Comparison of ENCODE assay signal across 8 cellular contexts in the genomic region with DNA sequence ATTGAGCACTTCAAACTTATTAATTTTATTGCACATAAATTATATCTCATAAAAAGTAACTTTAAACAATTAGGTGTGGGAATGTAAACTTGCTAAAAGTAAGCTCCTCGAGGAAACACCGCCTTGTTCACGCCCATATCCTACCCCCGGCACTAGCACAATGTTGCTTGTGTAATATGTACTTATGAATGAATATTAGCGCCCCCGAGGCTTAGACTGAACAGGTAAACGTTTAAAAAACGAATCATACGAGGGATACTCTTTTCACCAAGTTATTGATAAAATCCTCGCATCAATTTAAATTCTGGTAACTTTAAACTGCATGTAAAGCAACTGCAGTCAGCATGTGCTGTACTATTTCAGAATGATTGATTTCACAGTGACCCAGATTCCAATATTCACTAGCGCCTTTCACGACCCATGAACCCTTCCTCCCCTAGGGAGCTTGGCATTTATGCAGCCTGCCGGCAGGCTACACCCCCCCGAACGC. TPM values are rescaled to one million over a fixed set of nuclear protein-coding genes. Genes with fewer than 3 reads are reported as not detected.
DNase-seq lines count a peak whose midpoint lies in the region; ATAC-seq and TF ChIP-seq lines count a peak whose summit lies in the region.

No MANE protein-coding gene starts in this region.

- H3K9me3 ChIP-seq in body of pancreas (no peaks in the 10 kb centered on the region), left lung (no peaks in the 10 kb centered on the region), tibial artery (no peaks in the 10 kb centered on the region)

- H3K27ac ChIP-seq in body of pancreas (peak overlapping the region; percentile 82 to 89 (median 84)), left lung (peak overlapping the region; percentile 93 to 97), tibial artery (peak overlapping the region; percentile 79 to 85)

- no peak for DNase-seq in activated CD4-positive, CD25-positive, alpha-beta regulatory T cell treated with anti-CD3 and anti-CD28 coated beads, Interleukin-2, amount 50 U/mL, for 72 hours
- peak; percentile 6 for DNase-seq in NCI-H226
- peak in 1 of 4 donors; percentile 13 for DNase-seq in body of pancreas
- no peak for DNase-seq in left lung
- DNase-seq in tibial artery = no peak
- DNase-seq in activated CD8-positive, alpha-beta memory T cell treated with anti-CD3 and anti-CD28 coated beads for 24 hours = no peak

- 1% methylated on average over 15 of the region's 15 CpGs for WGBS in body of pancreas, 2 donors

- intact Hi-C loops in body of pancreas (cut with DNase I) (no loop called here), left lung (cut with DNase I) (no loop called here), tibial artery (cut with DNase I; ENCODE audit: low total_unique reads) (no loop called here)

- TF ChIP-seq CTCF in body of pancreas (IDR thresholded peaks at IDR 0.05) (peak in 1 of 7 experiments; percentile 7), left lung (IDR thresholded peaks at IDR 0.05) (no peak), tibial artery (IDR thresholded peaks at IDR 0.05) (no peak)

- H3K27me3 ChIP-seq in body of pancreas (no peaks in the 10 kb centered on the region), left lung (no peaks in the 10 kb centered on the region), tibial artery (no peaks in the 10 kb centered on the region)

- no peak for TF ChIP-seq POLR2A in body of pancreas (IDR thresholded peaks at IDR 0.05)

- ATAC-seq in activated CD4-positive, CD25-positive, alpha-beta regulatory T cell treated with anti-CD3 and anti-CD28 coated beads, Interleukin-2, amount 50 U/mL, for 24 hours = peak; percentile 4 to 8
- peak; percentile 19 for ATAC-seq in HG02759 (IDR thresholded peaks at IDR 0.05; ENCODE audit: unreplicated experiment)
- ATAC-seq in body of pancreas = no peak
- ATAC-seq in left lung = peak; percentile 22

- peaks cover 15% of the 10 kb centered on the region for H3K4me1 ChIP-seq in body of pancreas
- H3K4me1 ChIP-seq in left lung = peaks cover 0 to 37% of the 10 kb centered on the region in 2 donors
- H3K4me1 ChIP-seq in tibial artery = peaks cover 0 to 12% (median 0%) of the 10 kb centered on the region in 4 donors

- H3K36me3 ChIP-seq in body of pancreas (replicated peaks in 1 of 2; ENCODE audit: insufficient read depth in 1 of 2, low read depth in 2 of 2) = peaks cover 0 to 3% of the 10 kb centered on the region in 2 donors
- H3K36me3 ChIP-seq in left lung = peaks cover 0 to 3% of the 10 kb centered on the region in 2 donors
- peaks cover 0 to 5% (median 0%) of the 10 kb centered on the region in 3 donors for H3K36me3 ChIP-seq in tibial artery

- H3K4me3 ChIP-seq in body of pancreas = peak overlapping the region; percentile 94 to 95
- peak overlapping the region; percentile 78 to 89 for H3K4me3 ChIP-seq in left lung
- H3K4me3 ChIP-seq in tibial artery = peak overlapping the region; percentile 86 to 90

RNA-seq across cellular contexts. Expression of a gene that starts 0.6 kb away (rescaled TPM):
- total RNA-seq in body of pancreas (1 to 10 TPM; 8.8 to 9.9 TPM), left lung (10 to 100 TPM; 20.6 to 21.0 TPM)

RNA-seq across cellular contexts. Expression of a gene that starts 49.8 kb away (rescaled TPM):
- total RNA-seq in body of pancreas = not detected
- total RNA-seq in left lung = not detected
